14 cellular contexts compared by ENCODE assay signal in genomic region chr5:160083012-160083436, GRCh38. TPM values are rescaled to one million over a fixed set of nuclear protein-coding genes. Genes with fewer than 3 reads are reported as not detected.
DNase-seq lines count a peak whose midpoint lies in the region; ATAC-seq and TF ChIP-seq lines count a peak whose summit lies in the region.
"Had no signal": no experiment of that assay in that cellular context is flagged by ENCODE, and none has a peak within 500 bp of the region (broad histone marks: within the 10 kb centered on the region; RNA-seq: fewer than 3 reads in every experiment).

No MANE protein-coding gene starts in this region.

- no peaks in the 10 kb centered on the region for H3K9me3 ChIP-seq in mesodermal cell (ENCODE audit: control insufficient read depth, low read length)
- H3K9me3 ChIP-seq: neutrophil had no signal

- peak overlapping the region; percentile 84 for H3K27ac Mint-ChIP-seq in chondrocyte (ENCODE audit: unreplicated experiment)
- H3K27ac Mint-ChIP-seq: CD4-positive, alpha-beta T cell had no signal

- no peaks in the 10 kb centered on the region for H3K9me3 Mint-ChIP-seq in chondrocyte (ENCODE audit: low read depth)
- H3K9me3 Mint-ChIP-seq: CD4-positive, alpha-beta T cell had no signal

- TF ChIP-seq CTCF in chondrocyte (IDR thresholded peaks at IDR 0.05): peak; percentile 6

- H3K36me3 ChIP-seq in mesodermal cell (ENCODE audit: control insufficient read depth, insufficient read depth, low read length): peaks cover 5% of the 10 kb centered on the region

- H3K4me3 Mint-ChIP-seq in chondrocyte (ENCODE audit: unreplicated experiment): peak overlapping the region; percentile 43
- H3K4me3 Mint-ChIP-seq: CD4-positive, alpha-beta T cell had no signal

- WGBS in mesodermal cell (ENCODE audit: insufficient coverage in 2 of 2), 2 experiments: 76 to 84% methylated on average over 2 of the region's 2 CpGs

- peaks cover 48% of the 10 kb centered on the region for H3K4me1 Mint-ChIP-seq in chondrocyte (ENCODE audit: low read depth)

- ATAC-seq in GM19463 (IDR thresholded peaks at IDR 0.05; ENCODE audit: unreplicated experiment) (no peak), HG03565 (IDR thresholded peaks at IDR 0.05; ENCODE audit: unreplicated experiment) (no peak), HG02840 (IDR thresholded peaks at IDR 0.05; ENCODE audit: low FRiP score, unreplicated experiment) (no peak)
- ATAC-seq: Right ventricle myocardium inferior had no signal

- DNase-seq in AG08396 (ENCODE audit: low spot score) (peak; percentile 67), M059J (ENCODE audit: low read depth) (peak; percentile 93), chondrocyte (ENCODE audit: low spot score) (no peak), mucosa of gallbladder (ENCODE audit: low spot score) (no peak)
- DNase-seq: activated CD4-positive, alpha-beta T cell treated with anti-CD3 and anti-CD28 coated beads, Interleukin-2, amount 50 U/mL, for 4 hours; anterior cingulate cortex; CD4-positive, alpha-beta T cell; NCI-H1436 treated with DMSO at 0.1 percent for 48 hours had no signal

- H3K27ac ChIP-seq in mesodermal cell (ENCODE audit: low read depth, low read length, severe bottlenecking): peak overlapping the region; percentile 13
- H3K27ac ChIP-seq: neutrophil had no signal

- H3K27me3 Mint-ChIP-seq in chondrocyte (ENCODE audit: low read depth): no peaks in the 10 kb centered on the region
- H3K27me3 Mint-ChIP-seq: CD4-positive, alpha-beta T cell had no signal

- peaks cover 18% of the 10 kb centered on the region for H3K4me1 ChIP-seq in mesodermal cell (ENCODE audit: control insufficient read depth, insufficient read depth, low read length, poor library complexity, severe bottlenecking)

- no peak overlapping the region for H3K4me3 ChIP-seq in mesodermal cell (ENCODE audit: extremely low read depth, insufficient read depth, low read length, poor library complexity, severe bottlenecking)

- peaks cover 2% of the 10 kb centered on the region for H3K36me3 Mint-ChIP-seq in chondrocyte (ENCODE audit: low read depth)

RNA-seq across cellular contexts. Expression of gene PWWP2A, which starts 36.2 kb away (rescaled TPM):
- 15.7 and 19.7 TPM in 2 replicates for total RNA-seq in M059J (2014; rRNA removed; shearing (Covaris generic))
- total RNA-seq in chondrocyte (14.1 to 20.8 TPM (median 18.5 TPM) in 3 replicates), mucosa of gallbladder (26.3 TPM)
- polyA plus RNA-seq in mesodermal cell (2013, experiment 1 of 2): 18.2 TPM
- polyA plus RNA-seq in mesodermal cell (2013, experiment 2 of 2): 20.5 TPM

Comparison
In these comparisons a context has a peak if more than half of its experiments do, and no peak if none do; other contexts are left out.
1. DNase-seq: peak in AG08396 (single experiment) and M059J (single experiment); none in chondrocyte (single experiment) and mucosa of gallbladder (single experiment).